Comparison of ENCODE assay signal across 28 cellular contexts in genomic region chr5:72121052-72121451, GRCh38. TPM values are rescaled to one million over a fixed set of nuclear protein-coding genes. Genes with fewer than 3 reads are reported as not detected.
A peak's percentile ranks its signal among the peaks of the same experiment; 100 is the strongest.
DNase-seq lines count a peak whose midpoint lies in the region; ATAC-seq, FAIRE-seq and TF ChIP-seq lines count a peak whose summit lies in the region.
"Had no signal": no experiment of that assay in that cellular context is flagged by ENCODE, and none has a peak within 500 bp of the region (broad histone marks: within the 10 kb centered on the region; RNA-seq: fewer than 3 reads in every experiment).

No MANE protein-coding gene starts in this region.

- H3K23ac ChIP-seq in IMR-90 (ENCODE audit: low read depth, low read length) (0 out of 2 replicates have a peak overlapping the region, but pooled peaks have one; percentile 33), mesenchymal stem cell (ENCODE audit: low read length in 2 of 2) (no peak overlapping the region)

- H2BK15ac ChIP-seq in IMR-90 (ENCODE audit: low read depth, low read length): no peak overlapping the region
- no peak overlapping the region for H2BK15ac ChIP-seq in mesenchymal stem cell (ENCODE audit: low read depth, poor library complexity, severe bottlenecking)

- H4K20me1 ChIP-seq in IMR-90 (ENCODE audit: insufficient read depth, low read length): peaks cover 50% of the 10 kb centered on the region

- H3K9ac ChIP-seq in IMR-90 (ENCODE audit: low read depth, low read length) (no peak overlapping the region), mesenchymal stem cell (ENCODE audit: low read length) (no peak overlapping the region)

- ATAC-seq in A549 (peak in 1 of 2 experiments; percentile 22; a peak in 1 of 6 replicates), IMR-90 (ENCODE audit: low read depth) (no peak)
- ATAC-seq: heart left ventricle; HepG2; PC-3; stimulated activated memory B cell treated with anti-CD40 and anti-IgM and Interleukin-4, amounts not matched to agents 10 μg/mL and 1 μg/mL and 100 μg/mL, for 72 hours had no signal

- TF ChIP-seq EP300 in A549 (IDR thresholded peaks at IDR 0.05): no peak

- POLR2A ChIA-PET in A549 (lab: Yijun Ruan, JAX): interaction anchor here (1.2 kb wide), 1 partner anchor 54 kb away, joined by 3 read pairs; no protein-coding TSS in a partner anchor
- POLR2A ChIA-PET in IMR-90 (lab: Charles Lee; ENCODE audit: unreplicated experiment): no interaction called here
- POLR2A ChIA-PET in GM10248 (lab: Yijun Ruan, JAX): no interaction called here

- FAIRE-seq in A549 (lab: Jason Lieb, UNC): no peak
- FAIRE-seq: A204.1, HepG2 had no signal

- H2AK9ac ChIP-seq in IMR-90 (replicated peaks; ENCODE audit: low read depth, low read length, poor library complexity): no peak overlapping the region

- no peak for TF ChIP-seq POLR2A in A549 (IDR thresholded peaks at IDR 0.05; ENCODE audit: low read length)
- no peak for TF ChIP-seq POLR2A in IMR-90 (IDR thresholded peaks at IDR 0.05; ENCODE audit: low read depth, low read length)

- WGBS in A549 (ENCODE audit: missing lambda C conversion rate): 81% methylated on average over 7 of the region's 7 CpGs
- WGBS in IMR-90 (ENCODE audit: extremely low coverage in 2 of 2, insufficient read length in 1 of 2), 2 experiments: no CpG with 5 or more reads among the region's 7 CpGs
- 98% methylated on average over 3 of the region's 7 CpGs for WGBS in mesenchymal stem cell

- H3K56ac ChIP-seq in IMR-90 (ENCODE audit: extremely low read depth, insufficient read depth, low read length): no peak overlapping the region

- H2AK5ac ChIP-seq in IMR-90 (ENCODE audit: low read depth, low read length): no peak overlapping the region
- no peak overlapping the region for H2AK5ac ChIP-seq in mesenchymal stem cell (ENCODE audit: low read length, severe bottlenecking)

- H3K4me1 ChIP-seq in A549: peaks cover 55% of the 10 kb centered on the region
- peaks cover 23% of the 10 kb centered on the region for H3K4me1 ChIP-seq in IMR-90 (ENCODE audit: control insufficient read depth, insufficient read depth, low read length)
- H3K4me1 ChIP-seq in mesenchymal stem cell (ENCODE audit: control insufficient read depth, insufficient read depth, low read depth, low read length): peaks cover 6% of the 10 kb centered on the region
- H3K4me1 ChIP-seq: breast epithelium, colonic mucosa had no signal

- CTCF ChIA-PET in A549 (lab: Yijun Ruan, JAX): interaction anchor here (1.0 to 3.0 kb wide), 2 partner anchors 10 to 40 kb away, joined by 3 to 9 read pairs; no protein-coding TSS in a partner anchor
- CTCF ChIA-PET in IMR-90 (lab: Yijun Ruan, JAX): no interaction called here
- CTCF ChIA-PET in GM10248 (lab: Yijun Ruan, JAX): interaction anchor here (1.5 kb wide), 1 partner anchor 10 kb away, joined by 3 read pairs; no protein-coding TSS in a partner anchor

- H3K9me3 ChIP-seq in A549 (no peaks in the 10 kb centered on the region), IMR-90 (ENCODE audit: control insufficient read depth, insufficient read depth, low read length) (peaks cover 3% of the 10 kb centered on the region), mesenchymal stem cell (ENCODE audit: control insufficient read depth, low read length) (peaks cover 7% of the 10 kb centered on the region)
- H3K9me3 ChIP-seq: adrenal gland, breast epithelium, colonic mucosa, ovary, suprapubic skin had no signal

- H3K4me2 ChIP-seq in A549: no peak overlapping the region; the same call in 2 of the 3 replicates
- no peak overlapping the region for H3K4me2 ChIP-seq in IMR-90 (ENCODE audit: low read depth, low read length)
- no peak overlapping the region for H3K4me2 ChIP-seq in mesenchymal stem cell (ENCODE audit: low read length, poor library complexity, severe bottlenecking)

- H2BK5ac ChIP-seq in IMR-90 (ENCODE audit: low read depth, low read length, poor library complexity, severe bottlenecking) (no peak overlapping the region), mesenchymal stem cell (ENCODE audit: low read depth, low read length, poor library complexity, severe bottlenecking) (no peak overlapping the region)

- TF ChIP-seq CTCF in A549 (IDR thresholded peaks at IDR 0.05) (no peak), IMR-90 (conservative IDR thresholded peaks at IDR 0.05; ENCODE audit: low read depth, low read length) (no peak), GM10248 (IDR thresholded peaks at IDR 0.05; ENCODE audit: control extremely low read depth, extremely low read depth, low read depth, missing control alignments) (no peak)

- H3K4ac ChIP-seq in IMR-90 (ENCODE audit: low read depth, low read length) (no peak overlapping the region), mesenchymal stem cell (ENCODE audit: low read depth in 1 of 2, low read length in 2 of 2) (no peak overlapping the region)

- H3K4me3 ChIP-seq in A549 (no peak overlapping the region), IMR-90 (ENCODE audit: insufficient read depth, low read depth, low read length) (no peak overlapping the region), mesenchymal stem cell (ENCODE audit: insufficient read depth in 1 of 2, low read depth in 1 of 2, low read length in 2 of 2) (no peak overlapping the region)
- H3K4me3 ChIP-seq: adrenal gland, breast epithelium, colonic mucosa, heart left ventricle, ovary, suprapubic skin had no signal

- peaks cover 28% of the 10 kb centered on the region for H3K9me1 ChIP-seq in IMR-90 (ENCODE audit: insufficient read depth, low read length)

- dilution Hi-C loops in IMR-90 (cut with HindIII; ENCODE audit: low sequenced_read_pairs, unreplicated experiment): no loop called here

- BruUV-seq in IMR-90 (replicated peaks; lab: Mats Ljungman, UMichigan): no TSS peak

- H2BK120ac ChIP-seq in IMR-90 (ENCODE audit: low read depth, low read length) (no peak overlapping the region), mesenchymal stem cell (ENCODE audit: low read depth, low read length) (no peak overlapping the region)

- intact Hi-C loops in IMR-90 (cut with micrococcal nuclease): no loop called here

- no peak overlapping the region for H3K18ac ChIP-seq in IMR-90 (ENCODE audit: low read depth, low read length)
- H3K18ac ChIP-seq in mesenchymal stem cell (ENCODE audit: low read depth in 1 of 2, low read length in 2 of 2): peak overlapping the region; percentile 43 to 49

- H3K27me3 ChIP-seq in IMR-90 (ENCODE audit: control insufficient read depth, insufficient read depth, low read length) (no peaks in the 10 kb centered on the region), mesenchymal stem cell (ENCODE audit: control insufficient read depth in 1 of 2, insufficient read depth in 1 of 2, low read length in 2 of 2) (no peaks in the 10 kb centered on the region)
- H3K27me3 ChIP-seq: adrenal gland, breast epithelium, colonic mucosa, heart left ventricle, ovary, suprapubic skin had no signal

- H3K79me1 ChIP-seq in IMR-90 (ENCODE audit: low read depth in 1 of 2, low read length in 2 of 2) (peaks cover 48 to 76% of the 10 kb centered on the region in 2 experiments), mesenchymal stem cell (replicated peaks; ENCODE audit: low read length, poor library complexity, severe bottlenecking) (peaks cover 31% of the 10 kb centered on the region)

- H4K8ac ChIP-seq in IMR-90 (ENCODE audit: low read depth in 2 of 2, low read length in 2 of 2) (peak overlapping the region in 1 of 2 experiments; percentile 17; a peak in 1 of 4 replicates), mesenchymal stem cell (ENCODE audit: low read length) (no peak overlapping the region)

- H2BK12ac ChIP-seq in mesenchymal stem cell (ENCODE audit: low read length in 2 of 2): no peak overlapping the region

- H3K27ac ChIP-seq in A549 (no peak overlapping the region), IMR-90 (ENCODE audit: insufficient read depth, low read length) (no peak overlapping the region), mesenchymal stem cell (ENCODE audit: low read length, poor library complexity, severe bottlenecking) (no peak overlapping the region)
- H3K27ac ChIP-seq: adrenal gland, breast epithelium, colonic mucosa, heart left ventricle, ovary, suprapubic skin had no signal

- H2AFZ ChIP-seq in IMR-90 (replicated peaks; ENCODE audit: low read length, poor library complexity) (no peak overlapping the region), mesenchymal stem cell (ENCODE audit: low read depth, low read length) (no peak overlapping the region)

- H4K5ac ChIP-seq in IMR-90 (ENCODE audit: low read depth, low read length): no peak overlapping the region

- H4K91ac ChIP-seq in IMR-90 (ENCODE audit: insufficient read depth, low read depth, low read length): no peak overlapping the region
- no peak overlapping the region for H4K91ac ChIP-seq in mesenchymal stem cell (ENCODE audit: low read length)

- in situ Hi-C loops in IMR-90 (cut with MboI; ENCODE audit: low sequenced_read_pairs): no loop called here

- H3K14ac ChIP-seq in IMR-90 (replicated peaks; ENCODE audit: low read depth, low read length) (no peak overlapping the region), mesenchymal stem cell (ENCODE audit: low read length in 2 of 2) (peak overlapping the region in 1 of 2 experiments; percentile 93)

- TF ChIP-seq RAD21 in A549 (conservative IDR thresholded peaks at IDR 0.05 in 1 of 2, IDR thresholded peaks at IDR 0.05 in 1 of 2) (no peak), IMR-90 (IDR thresholded peaks at IDR 0.05; ENCODE audit: low read length) (no peak)

- H2BK20ac ChIP-seq in IMR-90 (ENCODE audit: low read depth, low read length): no peak overlapping the region

- H3K36me3 ChIP-seq in IMR-90 (ENCODE audit: control insufficient read depth, insufficient read depth, low read length) (peaks cover 22% of the 10 kb centered on the region), mesenchymal stem cell (ENCODE audit: control insufficient read depth in 1 of 2, insufficient read depth in 2 of 2, low read depth in 1 of 2, low read length in 2 of 2) (peaks cover 14 to 85% of the 10 kb centered on the region in 2 experiments)
- H3K36me3 ChIP-seq: breast epithelium, colonic mucosa, ovary had no signal

- DNase-seq in A549 (ENCODE audit: low read depth in 1 of 2, low spot score in 1 of 2) (no peak), IMR-90 (no peak), astrocyte of the hippocampus (ENCODE audit: low read depth, low spot score) (peak; percentile 28), mesenchymal stem cell (no peak), activated gamma-delta T cell (lab: John Stamatoyannopoulos, UW) (no peak), GM10248 (ENCODE audit: extremely low spot score) (no peak), NCI-H345 treated with DMSO at 0.1 percent for 48 hours (lab: John Stamatoyannopoulos, UW; ENCODE audit: unreplicated experiment) (no peak)
- no peak for DNase-seq in central memory CD4-positive, alpha-beta T cell
- DNase-seq: activated CD4-positive, alpha-beta memory T cell treated with anti-CD3 and anti-CD28 coated beads, Interleukin-2, amount 10 ng/mL, durations not matched to agents 7 days and 5 days; activated CD8-positive, alpha-beta memory T cell treated with anti-CD3 and anti-CD28 coated beads, Interleukin-2, amount 50 U/mL, for 4 hours; activated naive CD4-positive, alpha-beta T cell treated with anti-CD3 and anti-CD28 coated beads for 36 hours; adrenal gland; colonic mucosa; effector memory CD4-positive, alpha-beta T cell; erythroblast; GF-D8; heart left ventricle; NCI-H1694; NCI-H2171; NCI-H510A treated with DMSO at 0.1 percent for 48 hours; NK-92 treated with Interleukin-12 subunit alpha and Interleukin-12 subunit beta, amount 100 ng/mL, for 24 hours; ovary; PC-3 had no signal

RNA-seq across cellular contexts. Expression of gene MAP1B, which starts 13.8 kb away (rescaled TPM):
- polyA plus RNA-seq in A549 (2011; rRNA removed) (73.0 and 93.0 TPM in 2 replicates), A549 (2017; fragmentation: RNase III; extraction: RNeasy Plus Mini Kit Qiagen cat#74134 plus additional on column Dnase treatment) (37.1 to 49.1 TPM (median 40.2 TPM) in 3 replicates), IMR-90 (2012; rRNA removed) (38.8 and 41.1 TPM in 2 replicates)
- polyA plus RNA-seq in A549 (2012; cell fraction: cytosol; rRNA removed): 16.2 and 17.0 TPM in 2 replicates
- polyA plus RNA-seq in A549 (2012; cell fraction: nucleus; rRNA removed): 53.5 and 54.6 TPM in 2 replicates
- polyA minus RNA-seq in A549 (2011; rRNA and poly(A)+ RNA removed): 191 and 227 TPM in 2 replicates
- total RNA-seq in IMR-90 (2012; rRNA removed): 183 and 212 TPM in 2 replicates
- 19.2 and 29.1 TPM in 2 replicates for polyA plus RNA-seq in IMR-90 (2012; cell fraction: cytosol; rRNA removed)
- polyA plus RNA-seq in IMR-90 (2012; cell fraction: nucleus; rRNA removed; ENCODE audit: low replicate concordance): 33.2 and 44.8 TPM in 2 replicates
- polyA plus RNA-seq in mesenchymal stem cell (2013, experiment 1 of 2): 39.4 TPM
- polyA plus RNA-seq in mesenchymal stem cell (2013, experiment 2 of 2): 35.3 TPM
